ENCODE assay signal across 17 cellular contexts in the genomic region with DNA sequence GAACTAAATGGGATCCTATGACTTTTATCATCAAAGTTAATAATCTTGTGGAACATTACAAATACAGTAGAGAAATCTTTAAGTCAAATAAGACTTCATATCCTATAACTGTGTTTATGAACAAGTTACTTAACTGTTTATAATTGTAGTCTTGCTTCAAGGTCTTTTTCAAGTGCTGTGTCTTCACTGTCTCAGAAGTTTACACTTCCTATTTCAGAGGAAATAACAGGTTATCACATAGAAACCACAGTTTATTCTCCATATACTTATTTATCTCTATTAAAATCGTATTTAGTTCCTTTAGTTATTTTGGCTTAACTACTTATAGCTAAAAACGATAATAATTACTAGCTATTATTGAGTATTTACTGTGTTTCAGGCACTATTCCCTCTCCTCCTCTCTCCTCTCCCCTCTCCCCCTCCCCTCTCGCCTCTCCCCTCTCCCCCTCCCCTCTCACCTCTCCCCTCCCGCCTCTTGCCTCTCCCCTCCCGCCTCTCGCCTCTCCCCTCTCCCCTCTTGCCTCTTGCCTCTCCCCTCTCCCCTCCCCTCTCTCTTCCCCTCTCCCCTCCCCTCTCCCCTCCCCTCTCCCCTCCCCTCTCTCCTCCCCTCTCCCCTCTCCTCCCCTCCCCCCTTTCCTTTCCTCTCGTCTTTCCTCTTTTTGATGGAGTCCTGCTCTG.
"Had no signal": no experiment of that assay in that cellular context is flagged by ENCODE, and none has a peak within 500 bp of the region (broad histone marks: within the 10 kb centered on the region; RNA-seq: fewer than 3 reads in every experiment).

No MANE protein-coding gene starts in this region.

- H3K27ac Mint-ChIP-seq: activated naive CD4-positive, alpha-beta T cell treated with anti-CD3 and anti-CD28 coated beads, Interleukin-2, amount 50 U/mL, for 72 hours; activated T-cell treated with anti-CD3 and anti-CD28 coated beads, Interleukin-2, amount 50 U/mL, for 72 hours; mesothelial cell of epicardium; progenitor cell of endocrine pancreas had no signal

- H3K9me3 ChIP-seq: lower lobe of right lung, tibial nerve had no signal

- H3K27me3 ChIP-seq: hepatocyte, tibial nerve had no signal

- H3K4me3 Mint-ChIP-seq: activated T-cell treated with anti-CD3 and anti-CD28 coated beads, Interleukin-2, amount 50 U/mL, for 72 hours; endodermal cell; mesothelial cell of epicardium; neural crest cell; stimulated activated naive CD8-positive, alpha-beta T cell treated with anti-CD3 and anti-CD28 coated beads, Interleukin-15, Interleukin-2, amounts not matched to agents 100 ng/mL and 50 ng/mL, for 24 hours; T-cell had no signal

- H3K27me3 Mint-ChIP-seq: progenitor cell of endocrine pancreas; stimulated activated naive CD8-positive, alpha-beta T cell treated with anti-CD3 and anti-CD28 coated beads, Interleukin-15, Interleukin-2, amounts not matched to agents 100 ng/mL and 50 ng/mL, for 24 hours; T-cell had no signal

- H3K9me3 Mint-ChIP-seq: activated naive CD4-positive, alpha-beta T cell treated with anti-CD3 and anti-CD28 coated beads, Interleukin-2, amount 50 U/mL, for 72 hours; activated T-cell treated with anti-CD3 and anti-CD28 coated beads, Interleukin-2, amount 50 U/mL, for 72 hours; endodermal cell; stimulated activated naive CD8-positive, alpha-beta T cell treated with anti-CD3 and anti-CD28 coated beads, Interleukin-15, Interleukin-2, amounts not matched to agents 100 ng/mL and 50 ng/mL, for 24 hours; T-cell had no signal

- DNase-seq: activated CD4-positive, alpha-beta T cell treated with anti-CD3 and anti-CD28 coated beads, Interleukin-2, amount 50 U/mL, for 4 hours; activated gamma-delta T cell; activated T-cell treated with anti-CD3 and anti-CD28 coated beads, Interleukin-2, amount 50 U/mL, for 72 hours; endodermal cell; foreskin fibroblast; lower lobe of right lung; stimulated activated CD4-positive, alpha-beta T cell treated with anti-CD3 and anti-CD28 coated beads, Interleukin-2, amount 100 ng/mL, for 24 hours; T-cell; T-helper 9 cell had no signal

- H3K27ac ChIP-seq: epithelial cell of prostate, hepatocyte, lower lobe of right lung, tibial nerve had no signal

- H3K4me3 ChIP-seq: hepatocyte, lower lobe of right lung, tibial nerve had no signal
